In the genomic region with DNA sequence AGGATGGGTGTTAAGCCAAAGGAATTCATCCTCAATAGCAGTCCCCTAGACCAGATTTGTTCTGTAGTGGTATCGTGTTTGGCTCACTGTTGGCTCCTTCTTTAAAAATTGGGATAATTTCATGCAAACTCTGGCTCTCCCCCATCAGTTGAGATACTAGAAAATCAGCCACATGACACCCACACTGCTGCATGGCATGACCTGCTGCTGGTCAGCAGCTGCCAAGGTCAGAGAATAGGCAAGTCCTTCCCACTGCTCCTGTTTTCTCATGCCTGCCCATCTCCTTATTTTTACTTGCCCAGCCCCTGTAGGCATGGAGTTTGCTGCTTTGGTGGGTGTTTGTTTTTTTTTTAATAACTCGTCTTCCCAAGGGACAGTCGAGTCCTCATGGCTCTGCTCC, we compare ENCODE assay signal across 9 cellular contexts. TPM values are rescaled to one million over a fixed set of nuclear protein-coding genes. Genes with fewer than 3 reads are reported as not detected.
A peak's percentile ranks its signal among the peaks of the same experiment; 100 is the strongest.
DNase-seq lines count a peak whose midpoint lies in the region; ATAC-seq and TF ChIP-seq lines count a peak whose summit lies in the region.
"Had no signal": no experiment of that assay in that cellular context is flagged by ENCODE, and none has a peak within 500 bp of the region (broad histone marks: within the 10 kb centered on the region; RNA-seq: fewer than 3 reads in every experiment).

No MANE protein-coding gene starts in this region.

- TF ChIP-seq POLR2A in esophagus squamous epithelium (IDR thresholded peaks at IDR 0.05), result no peak

- WGBS in esophagus squamous epithelium, 2 donors, result 50 to 93% methylated on average over 1 to 3 of the region's 3 CpGs

- intact Hi-C loops in esophagus squamous epithelium (cut with DNase I), result no loop called here

- TF ChIP-seq CTCF in GM12865 (IDR thresholded peaks at IDR 0.05; ENCODE audit: insufficient read depth, low read depth, low read length, missing control alignments), result no peak
- TF ChIP-seq CTCF in esophagus squamous epithelium (IDR thresholded peaks at IDR 0.05), result no peak

- H3K4me1 ChIP-seq in SJSA1 (replicated peaks) (peaks cover 12% of the 10 kb centered on the region), esophagus squamous epithelium (peaks cover 6 to 46% (median 11%) of the 10 kb centered on the region in 3 donors), rectal smooth muscle tissue (ENCODE audit: control insufficient read depth, insufficient read depth, low read length) (peaks cover 14% of the 10 kb centered on the region)

- H3K9me3 ChIP-seq in SJSA1 (replicated peaks) (no peaks in the 10 kb centered on the region), esophagus squamous epithelium (no peaks in the 10 kb centered on the region)
- H3K9me3 ChIP-seq: ovary had no signal

- no peak for ATAC-seq in left lobe of liver
- ATAC-seq in GM19328 (IDR thresholded peaks at IDR 0.05; ENCODE audit: unreplicated experiment), result no peak
- no peak for ATAC-seq in GM21447 (IDR thresholded peaks at IDR 0.05; ENCODE audit: unreplicated experiment)

- DNase-seq in GM12865 (ENCODE audit: low read depth) (no peak), SJSA1 (ENCODE audit: low read depth in 1 of 2, low spot score in 2 of 2) (no peak), esophagus squamous epithelium (lab: John Stamatoyannopoulos, UW) (no peak), left lobe of liver (ENCODE audit: low spot score) (no peak)
- no peak for DNase-seq in stimulated activated CD4-positive, alpha-beta T cell treated with anti-CD3 and anti-CD28 coated beads, Interleukin-1b, Interleukin-23, amount 100 ng/mL, for 48 hours
- DNase-seq: ovary had no signal

- peaks cover 31% of the 10 kb centered on the region for H3K36me3 ChIP-seq in SJSA1
- peaks cover 13 to 33% (median 19%) of the 10 kb centered on the region in 3 donors for H3K36me3 ChIP-seq in esophagus squamous epithelium
- H3K36me3 ChIP-seq in rectal smooth muscle tissue (ENCODE audit: control insufficient read depth, insufficient read depth, low read length), result peaks cover 20% of the 10 kb centered on the region
- H3K36me3 ChIP-seq: ovary had no signal

- H3K27ac ChIP-seq in SJSA1 (no peak overlapping the region), esophagus squamous epithelium (peak overlapping the region; percentile 87 to 90 (median 88)), rectal smooth muscle tissue (ENCODE audit: low read depth, low read length) (no peak overlapping the region)

- H3K27me3 ChIP-seq in SJSA1 (replicated peaks) (no peaks in the 10 kb centered on the region), esophagus squamous epithelium (no peaks in the 10 kb centered on the region), rectal smooth muscle tissue (ENCODE audit: control insufficient read depth, insufficient read depth, low read length) (no peaks in the 10 kb centered on the region)
- H3K27me3 ChIP-seq: ovary had no signal

- no peak overlapping the region for H3K9ac ChIP-seq in rectal smooth muscle tissue (ENCODE audit: low read length)

- H3K4me3 ChIP-seq in GM12865 (ENCODE audit: low read depth, low read length) (peak overlapping the region; percentile 88), SJSA1 (peak overlapping the region; percentile 57), esophagus squamous epithelium (peak overlapping the region in 3 of 4 donors; percentile 74 to 79 (median 75)), rectal smooth muscle tissue (ENCODE audit: low read length) (peak overlapping the region; percentile 88)

RNA-seq across cellular contexts. Expression of a gene that starts 1.0 kb away (rescaled TPM):
- total RNA-seq in SJSA1 (2014; rRNA removed; shearing (Covaris generic)), result 29.9 and 33.1 TPM in 2 replicates
- total RNA-seq in esophagus squamous epithelium (10 to 100 TPM; 55.3 to 90.0 (median 68.6) TPM), left lobe of liver (49.7 TPM)

RNA-seq across cellular contexts. Expression of a gene that starts 18.7 kb away (rescaled TPM):
- total RNA-seq in SJSA1 (2014; rRNA removed; shearing (Covaris generic)), result 0.50 and 0.55 TPM in 2 replicates
- total RNA-seq in esophagus squamous epithelium (1 to 10 TPM; 1.8 to 4.1 (median 2.5) TPM), left lobe of liver (0.20 TPM)

RNA-seq across cellular contexts. Expression of a gene that starts 29.2 kb away (rescaled TPM):
- total RNA-seq in SJSA1 (2014; rRNA removed; shearing (Covaris generic)), result 45.7 and 55.7 TPM in 2 replicates
- total RNA-seq in esophagus squamous epithelium, result 10 to 100 TPM in 2 of 4 donors, 1 to 10 TPM in 2; 4.2 to 21.5 (median 11.4) TPM
- 0.58 TPM for total RNA-seq in left lobe of liver

RNA-seq across cellular contexts. Expression of a gene that starts 40.3 kb away (rescaled TPM):
- 86.9 and 88.2 TPM in 2 replicates for total RNA-seq in SJSA1 (2014; rRNA removed; shearing (Covaris generic))
- total RNA-seq in esophagus squamous epithelium (100 to 1,000 TPM in 1 of 4 donors, 10 to 100 TPM in 3; 60.6 to 128 (median 80.1) TPM), left lobe of liver (45.0 TPM)

RNA-seq across cellular contexts. Expression of a gene that starts 40.6 kb away (rescaled TPM):
- total RNA-seq in SJSA1 (2014; rRNA removed; shearing (Covaris generic)), result 24.3 and 25.1 TPM in 2 replicates
- total RNA-seq in esophagus squamous epithelium (10 to 100 TPM; 26.0 to 45.9 (median 30.5) TPM), left lobe of liver (30.6 TPM)

Comparison
In these comparisons a context has a peak if more than half of its experiments do, and no peak if none do; other contexts are left out.
1. H3K27ac ChIP-seq: peak in esophagus squamous epithelium (4 of 4); none in SJSA1 (single experiment) and rectal smooth muscle tissue (single experiment).
2. Peak in every context shown above with its lines, with median percentiles within 50 percentile points of each other: H3K4me3 ChIP-seq.